14 cellular contexts compared by ENCODE assay signal in genomic region chr7:82594665-82595064, GRCh38.
DNase-seq lines count a peak whose midpoint lies in the region; ATAC-seq, FAIRE-seq and TF ChIP-seq lines count a peak whose summit lies in the region.
"Had no signal": no experiment of that assay in that cellular context is flagged by ENCODE, and none has a peak within 500 bp of the region (broad histone marks: within the 10 kb centered on the region; RNA-seq: fewer than 3 reads in every experiment).

No MANE protein-coding gene starts in this region.

- peak; percentile 18 for FAIRE-seq in endothelial cell of umbilical vein (lab: Jason Lieb, UNC)
- FAIRE-seq in small intestine (lab: Jason Lieb, UNC): no peak

- H3K36me3 ChIP-seq in endothelial cell of umbilical vein (ENCODE audit: control insufficient read depth in 2 of 2, extremely low read depth in 1 of 2, insufficient read depth in 2 of 2, low read length in 2 of 2) (no peaks in the 10 kb centered on the region), small intestine (ENCODE audit: control insufficient read depth in 2 of 2, insufficient read depth in 2 of 2, low read length in 2 of 2) (no peaks in the 10 kb centered on the region)
- H3K36me3 ChIP-seq: stomach had no signal

- no peaks in the 10 kb centered on the region for H4K20me1 ChIP-seq in endothelial cell of umbilical vein (replicated peaks; ENCODE audit: control insufficient read depth, extremely low read depth, insufficient read depth, low read length)

- intact Hi-C loops in endothelial cell of umbilical vein (cut with micrococcal nuclease): loop anchor here (1.0 to 5.0 kb wide), 4 partner anchors 265 to 1097 kb away; no protein-coding TSS in a partner anchor

- H3K27me3 ChIP-seq in endothelial cell of umbilical vein (ENCODE audit: control insufficient read depth in 2 of 2, insufficient read depth in 2 of 2, low read length in 2 of 2) (no peaks in the 10 kb centered on the region), small intestine (ENCODE audit: control insufficient read depth in 2 of 2, insufficient read depth in 2 of 2, low read length in 2 of 2) (no peaks in the 10 kb centered on the region)
- H3K27me3 ChIP-seq: stomach had no signal

- BruUV-seq in endothelial cell of umbilical vein (replicated peaks; lab: Mats Ljungman, UMichigan): no TSS peak

- no peak for TF ChIP-seq POLR2A in endothelial cell of umbilical vein (IDR thresholded peaks at IDR 0.05; ENCODE audit: low read depth, low read length)

- DNase-seq in NCI-H510A treated with DMSO at 0.1 percent for 48 hours (lab: John Stamatoyannopoulos, UW) (peak; percentile 33), NCI-H510A (lab: John Stamatoyannopoulos, UW) (no peak), NCI-H748 (lab: John Stamatoyannopoulos, UW; ENCODE audit: unreplicated experiment) (peak; percentile 85), endothelial cell of umbilical vein (ENCODE audit: low read depth, low spot score) (peak; percentile 59), small intestine (peak; percentile 21), hypothalamus (lab: John Stamatoyannopoulos, UW) (no peak), NCI-H1048 (lab: John Stamatoyannopoulos, UW) (no peak)
- DNase-seq: ACHN; activated CD4-positive, CD25-positive, alpha-beta regulatory T cell; activated effector memory CD4-positive, alpha-beta T cell treated with Interleukin-2 at 50 U/mL for 16 hours; Karpas-422; RPMI8226; stomach had no signal

- POLR2A ChIA-PET in endothelial cell of umbilical vein (lab: Charles Lee): no interaction called here

- no peaks in the 10 kb centered on the region for H3K79me2 ChIP-seq in endothelial cell of umbilical vein (ENCODE audit: control insufficient read depth, insufficient read depth, low read length)

- H3K9me1 ChIP-seq in endothelial cell of umbilical vein (replicated peaks; ENCODE audit: control insufficient read depth, extremely low read depth, insufficient read depth, low read length): no peaks in the 10 kb centered on the region

- peak overlapping the region; percentile 54 for H3K9ac ChIP-seq in endothelial cell of umbilical vein (replicated peaks; ENCODE audit: extremely low read depth, insufficient read depth, low read length)

- H3K4me3 ChIP-seq in endothelial cell of umbilical vein (replicated peaks in 1 of 3; ENCODE audit: insufficient read depth in 1 of 3, low read depth in 1 of 3, low read length in 3 of 3) (peak overlapping the region in 1 of 3 experiments; percentile 31), small intestine (ENCODE audit: low read depth in 1 of 2, low read length in 2 of 2) (no peak overlapping the region)
- H3K4me3 ChIP-seq: stomach had no signal

- TF ChIP-seq CTCF in endothelial cell of umbilical vein (IDR thresholded peaks at IDR 0.05; ENCODE audit: extremely low read depth in 1 of 2, insufficient read depth in 1 of 2, low read depth in 1 of 2, low read length in 2 of 2): no peak

- no peak for ATAC-seq in HG02852 (IDR thresholded peaks at IDR 0.05; ENCODE audit: unreplicated experiment)

- dilution Hi-C loops in endothelial cell of umbilical vein (cut with MboI; ENCODE audit: extremely low pct_ligation_motif_present, low sequenced_read_pairs): no loop called here

- H3K4me1 ChIP-seq in endothelial cell of umbilical vein (ENCODE audit: control insufficient read depth, extremely low read depth, insufficient read depth, low read length) (peaks cover 36% of the 10 kb centered on the region), small intestine (ENCODE audit: control insufficient read depth in 2 of 2, insufficient read depth in 1 of 2, low read depth in 1 of 2, low read length in 1 of 2) (peaks cover 0 to 2% of the 10 kb centered on the region in 2 donors)

- H3K9me3 ChIP-seq in endothelial cell of umbilical vein (replicated peaks; ENCODE audit: control insufficient read depth, insufficient read depth, low read length) (no peaks in the 10 kb centered on the region), small intestine (ENCODE audit: control insufficient read depth, low read depth) (no peaks in the 10 kb centered on the region)
- H3K9me3 ChIP-seq: stomach had no signal

- H3K27ac ChIP-seq in endothelial cell of umbilical vein (ENCODE audit: insufficient read depth, low read depth, low read length) (peak overlapping the region; percentile 73), small intestine (ENCODE audit: low read depth in 1 of 2, low read length in 1 of 2) (no peak overlapping the region)
- H3K27ac ChIP-seq: stomach had no signal

- H2AFZ ChIP-seq in endothelial cell of umbilical vein (ENCODE audit: low read depth, low read length): peak overlapping the region; percentile 84

- WGBS in small intestine, 3 donors: 28 to 54% (median 51%) methylated on average over 6 of the region's 6 CpGs

- CTCF ChIA-PET in endothelial cell of umbilical vein (lab: Charles Lee): interaction anchor here (0.9 to 2.3 kb wide), 6 partner anchors 10 to 1125 kb away, joined by 3 to 10 read pairs (median 8); no protein-coding TSS in a partner anchor

- peak overlapping the region; percentile 74 for H3K4me2 ChIP-seq in endothelial cell of umbilical vein (ENCODE audit: insufficient read depth, low read length)

TF ChIP-seq in endothelial cell of umbilical vein, 7 proteins besides CTCF, POLR2A, EP300 and RAD21:
- TF ChIP-seq POLR2AphosphoS5 (IDR thresholded peaks at IDR 0.05; ENCODE audit: insufficient read depth, low read depth, low read length): no peak
- TF ChIP-seq MAX (IDR thresholded peaks at IDR 0.05; ENCODE audit: insufficient read depth, insufficient read length): no peak
- TF ChIP-seq MYC (IDR thresholded peaks at IDR 0.05; ENCODE audit: low read depth, low read length): no peak
- no peak for TF ChIP-seq JUN (IDR thresholded peaks at IDR 0.05; ENCODE audit: borderline replicate concordance, insufficient read depth, insufficient read length, low read depth)
- TF ChIP-seq GATA2 (IDR thresholded peaks at IDR 0.05; ENCODE audit: insufficient read depth, insufficient read length, low read depth, low read length): no peak
- TF ChIP-seq FOS (IDR thresholded peaks at IDR 0.05; ENCODE audit: borderline replicate concordance, insufficient read depth, low read length): no peak
- TF ChIP-seq EZH2 (IDR thresholded peaks at IDR 0.05; ENCODE audit: borderline replicate concordance, low read depth, low read length, severe bottlenecking): no peak

Comparison
In these comparisons a context has a peak if more than half of its experiments do, and no peak if none do; other contexts are left out.
1. DNase-seq: peak in NCI-H510A treated with DMSO at 0.1 percent for 48 hours (single experiment), NCI-H748 (single experiment), endothelial cell of umbilical vein (single experiment) and small intestine (single experiment); none in NCI-H510A (single experiment), hypothalamus (0 of 51) and NCI-H1048 (single experiment).